ENCODE assay signal across 8 cellular contexts in genomic region chr9:121201738-121202533, GRCh38. TPM values are rescaled to one million over a fixed set of nuclear protein-coding genes. Genes with fewer than 3 reads are reported as not detected.
DNase-seq lines count a peak whose midpoint lies in the region; TF ChIP-seq lines count a peak whose summit lies in the region.

Gene RAB14 (minus strand): TSS chr9:121201869. CDS start chr9:121193412, 8,457 bp downstream.

- no peak within 1 kb of the TSS for H2BK120ac ChIP-seq in neuronal stem cell (ENCODE audit: low read depth, low read length)

- peak within 1 kb of the TSS; percentile 56 for H3K14ac ChIP-seq in neuronal stem cell (ENCODE audit: low read length)

- H2BK12ac ChIP-seq in neuronal stem cell (ENCODE audit: low read length) = peak within 1 kb of the TSS; percentile 58

- H3K9ac ChIP-seq in neuronal stem cell (ENCODE audit: low read depth, low read length, poor library complexity) = peak within 1 kb of the TSS; percentile 99

- peak; percentile 75 for TF ChIP-seq CTCF in GM06990 (IDR thresholded peaks at IDR 0.05; ENCODE audit: insufficient read depth, low read length, poor library complexity, severe bottlenecking)
- peak; percentile 56 for TF ChIP-seq CTCF in HFF-Myc (IDR thresholded peaks at IDR 0.05; ENCODE audit: low read depth, low read length, missing control alignments)
- TF ChIP-seq CTCF in subcutaneous adipose tissue (IDR thresholded peaks at IDR 0.05; ENCODE audit: low read depth) = no peak

- H3K27ac ChIP-seq in neuronal stem cell (replicated peaks; ENCODE audit: low read length) = peak within 1 kb of the TSS; percentile 74

- no peak within 1 kb of the TSS for H4K8ac ChIP-seq in neuronal stem cell (ENCODE audit: low read depth, low read length)

- peak within 1 kb of the TSS; percentile 90 for H2AFZ ChIP-seq in neuronal stem cell (ENCODE audit: low read length)

- H3K9me3 ChIP-seq in neuronal stem cell (replicated peaks in 1 of 2; ENCODE audit: control insufficient read depth in 2 of 2, insufficient read depth in 1 of 2, low read depth in 1 of 2, low read length in 2 of 2) = no peaks in the 10 kb centered on the region

- H3K79me1 ChIP-seq in neuronal stem cell (ENCODE audit: low read depth, low read length) = peaks cover 5% of the 10 kb centered on the region

- H3K4me3 ChIP-seq in GM06990 (replicated peaks; ENCODE audit: low read depth, low read length) (peak within 1 kb of the TSS; percentile 98), HFF-Myc (replicated peaks; ENCODE audit: low read depth, low read length) (peak within 1 kb of the TSS; percentile 90), neuronal stem cell (ENCODE audit: low read length in 2 of 2) (peak within 1 kb of the TSS; percentile 83 to 100)

- H3K23ac ChIP-seq in neuronal stem cell (ENCODE audit: low read depth, low read length, poor library complexity) = peak within 1 kb of the TSS; percentile 61

- H2BK5ac ChIP-seq in neuronal stem cell (ENCODE audit: low read length) = peak within 1 kb of the TSS; percentile 94

- DNase-seq in GM06990 (ENCODE audit: extremely low read depth, insufficient read length) (peak; percentile 99), HFF-Myc (ENCODE audit: extremely low read depth, low read depth) (peak; percentile 94), MV-4-11 (lab: John Stamatoyannopoulos, UW) (peak; percentile 98), SK-MEL-5 (ENCODE audit: low read depth, low spot score) (peak; percentile 98), foreskin melanocyte (peak; percentile 95), neuronal stem cell (ENCODE audit: low spot score) (peak; percentile 96)
- DNase-seq in activated naive CD4-positive, alpha-beta T cell treated with Interleukin-2 at 50 U/mL for 16 hours = peak; percentile 100

- WGBS in neuronal stem cell (ENCODE audit: extremely low coverage in 2 of 2, insufficient read length in 2 of 2, insufficient replicate concordance in 1 of 2), 2 donors = no CpG with 5 or more reads among the region's 55 CpGs

- peak within 1 kb of the TSS; percentile 97 for H4K91ac ChIP-seq in neuronal stem cell (ENCODE audit: low read depth, low read length, poor library complexity)

- peak within 1 kb of the TSS; percentile 92 for H2AK5ac ChIP-seq in neuronal stem cell (ENCODE audit: low read depth, low read length)

- H3K27me3 ChIP-seq in GM06990 (replicated peaks; ENCODE audit: control insufficient read depth, insufficient read depth, low read length) = no peaks in the 10 kb centered on the region
- no peaks in the 10 kb centered on the region for H3K27me3 ChIP-seq in neuronal stem cell (ENCODE audit: control insufficient read depth in 3 of 3, insufficient read depth in 3 of 3, low read depth in 1 of 3, low read length in 3 of 3)

- H2BK15ac ChIP-seq in neuronal stem cell (ENCODE audit: low read length) = no peak within 1 kb of the TSS

- H3K36me3 ChIP-seq in GM06990 (ENCODE audit: control insufficient read depth, insufficient read depth, low read length) (no peaks in the 10 kb centered on the region), neuronal stem cell (replicated peaks in 1 of 2; ENCODE audit: control insufficient read depth in 2 of 2, insufficient read depth in 2 of 2, low read length in 2 of 2) (no peaks in the 10 kb centered on the region)

- in situ Hi-C loops in SK-MEL-5 (cut with HindIII; ENCODE audit: low pct_unique_long_range_greater_than_20kb, low sequenced_read_pairs) = no loop called here

- H3K4me2 ChIP-seq in neuronal stem cell (ENCODE audit: insufficient read depth, low read length, poor library complexity, severe bottlenecking) = peak within 1 kb of the TSS; percentile 63

- no peak within 1 kb of the TSS for H3K4ac ChIP-seq in neuronal stem cell (ENCODE audit: low read length)

- peak within 1 kb of the TSS; percentile 98 for H3K18ac ChIP-seq in neuronal stem cell (ENCODE audit: low read length)

- peaks cover 8 to 17% of the 10 kb centered on the region in 2 donors for H3K4me1 ChIP-seq in neuronal stem cell (ENCODE audit: control insufficient read depth in 2 of 2, insufficient read depth in 1 of 2, low read depth in 1 of 2, low read length in 2 of 2)

RNA-seq across cellular contexts. Expression of gene RAB14, which starts in this region (rescaled TPM):
- total RNA-seq in SK-MEL-5 (2014; rRNA removed; shearing (Covaris generic)) = 29.8 and 33.7 TPM in 2 replicates
- 44.3 and 51.3 TPM in 2 replicates for polyA plus RNA-seq in SK-MEL-5 (2015; cell fraction: cytosol; rRNA removed)
- polyA plus RNA-seq in SK-MEL-5 (2015; cell fraction: nucleus; rRNA removed) = 34.9 TPM in 2 replicates
- polyA plus RNA-seq in neuronal stem cell (2013, experiment 1 of 2) = 29.6 TPM
- 31.0 TPM for polyA plus RNA-seq in neuronal stem cell (2013, experiment 2 of 2)
- total RNA-seq in subcutaneous adipose tissue = 10 to 100 TPM; 30.5 to 69.6 (median 47.9) TPM

Comparison
In these comparisons a context has a peak if more than half of its experiments do, and no peak if none do; other contexts are left out.
1. Peak in every context shown above with its lines: DNase-seq, H3K4me3 ChIP-seq and H3K27ac ChIP-seq.